In the genomic region with DNA sequence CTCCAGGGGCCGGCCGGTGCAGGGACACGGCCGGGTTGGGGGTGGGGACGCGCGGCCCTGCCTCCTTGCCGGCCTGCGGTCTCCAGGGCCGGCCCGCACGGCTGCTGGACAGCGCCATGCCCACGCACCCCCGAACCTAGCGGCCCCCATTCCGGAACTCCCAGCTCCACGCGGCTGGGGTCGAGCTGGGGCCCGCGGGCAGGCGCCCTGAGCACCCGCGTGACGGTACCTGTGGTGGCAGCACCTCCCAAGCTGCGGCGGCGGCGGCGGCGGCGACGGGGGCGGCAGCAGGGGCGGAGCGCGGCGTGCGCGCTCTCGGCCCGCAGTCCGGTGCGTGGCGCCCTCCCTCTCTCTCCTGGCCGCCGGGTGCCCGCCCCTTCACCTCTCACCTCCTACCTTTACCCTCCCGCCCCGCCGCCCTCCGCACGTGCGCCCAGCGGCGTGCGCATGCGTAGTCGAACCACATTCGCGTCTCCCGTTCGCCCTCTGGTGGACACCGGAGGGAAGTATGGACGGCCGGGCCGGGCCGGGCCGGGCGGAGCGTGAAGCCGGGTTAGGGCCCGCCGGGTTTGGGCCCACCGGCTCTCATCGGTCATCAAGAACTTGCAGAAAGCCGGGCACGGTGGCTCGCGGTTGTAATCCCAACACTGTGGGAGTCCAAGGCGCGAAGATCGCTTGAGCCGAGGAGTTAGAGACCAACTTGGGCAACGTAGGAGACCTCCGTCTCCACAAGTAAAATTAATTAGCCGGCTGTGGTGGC, we compare ENCODE assay signal across 1 cellular context.
TF ChIP-seq lines count a peak whose summit lies in the region.

A gene (minus strand): TSS at position 372 of the 760 bp plus-strand sequence. CDS start 32,948 bp downstream, outside the sequence.

TF ChIP-seq in HepG2, 621 proteins besides CTCF, POLR2A, EP300 and RAD21 (continued from another document and continues in another):
- TF ChIP-seq SMARCC2 (IDR thresholded peaks at IDR 0.05) (no peak), SETDB1 (CRISPR knock-in tag; IDR thresholded peaks at IDR 0.05; ENCODE audit: borderline replicate concordance) (no peak), KDM4B (CRISPR knock-in tag; IDR thresholded peaks at IDR 0.05) (peak; percentile 90), KDM5B (CRISPR knock-in tag; IDR thresholded peaks at IDR 0.05; ENCODE audit: borderline replicate concordance) (peak; percentile 36; the same call in 1 of the 2 replicates), ZSCAN12 (CRISPR knock-in tag; IDR thresholded peaks at IDR 0.05) (peak; percentile 69; the same call in 1 of the 2 replicates), TBL1XR1 (IDR thresholded peaks at IDR 0.05; ENCODE audit: borderline replicate concordance, low read length, partially characterized antibody) (peak; percentile 87), MTF2 (CRISPR knock-in tag; IDR thresholded peaks at IDR 0.05; ENCODE audit: borderline replicate concordance) (no peak), ZNF776 (CRISPR knock-in tag; IDR thresholded peaks at IDR 0.05) (no peak; the same call in 1 of the 2 replicates), MATR3 (CRISPR knock-in tag; IDR thresholded peaks at IDR 0.05) (no peak), ZSCAN22 (CRISPR knock-in tag; IDR thresholded peaks at IDR 0.05) (no peak; the same call in 1 of the 2 replicates), ZNF605 (CRISPR knock-in tag; IDR thresholded peaks at IDR 0.05) (peak; percentile 72; the same call in 1 of the 2 replicates), ZNF354B (CRISPR knock-in tag; IDR thresholded peaks at IDR 0.05) (no peak), CEBPB (IDR thresholded peaks at IDR 0.05; ENCODE audit: borderline replicate concordance, low read depth, low read length) (no peak), ZNF274 (CRISPR knock-in tag; IDR thresholded peaks at IDR 0.05) (peak; percentile 75; the same call in 1 of the 2 replicates), ZNF703 (CRISPR knock-in tag; IDR thresholded peaks at IDR 0.05; ENCODE audit: borderline replicate concordance) (no peak), SALL1 (CRISPR knock-in tag; IDR thresholded peaks at IDR 0.05) (peak; percentile 90), ARNT (IDR thresholded peaks at IDR 0.05) (no peak), NKX3-1 (CRISPR knock-in tag; IDR thresholded peaks at IDR 0.05) (peak; percentile 57; the same call in 1 of the 2 replicates), ELF4 (CRISPR knock-in tag; IDR thresholded peaks at IDR 0.05; ENCODE audit: borderline replicate concordance) (no peak), ZNF530 (CRISPR knock-in tag; IDR thresholded peaks at IDR 0.05; ENCODE audit: low read depth) (no peak), TCF12 (IDR thresholded peaks at IDR 0.05) (no peak), TCF12 (CRISPR knock-in tag; IDR thresholded peaks at IDR 0.05) (peak; percentile 54), ZNF383 (CRISPR knock-in tag; IDR thresholded peaks at IDR 0.05; ENCODE audit: borderline replicate concordance) (no peak), ZNF124 (CRISPR knock-in tag; IDR thresholded peaks at IDR 0.05) (no peak; the same call in 1 of the 2 replicates), ZNF292 (CRISPR knock-in tag; IDR thresholded peaks at IDR 0.05; ENCODE audit: borderline replicate concordance, low read depth) (no peak), U2AF1 (optimal IDR thresholded peaks at IDR 0.05; ENCODE audit: low read depth, low read length) (no peak)
- TF ChIP-seq, protein P1, sequence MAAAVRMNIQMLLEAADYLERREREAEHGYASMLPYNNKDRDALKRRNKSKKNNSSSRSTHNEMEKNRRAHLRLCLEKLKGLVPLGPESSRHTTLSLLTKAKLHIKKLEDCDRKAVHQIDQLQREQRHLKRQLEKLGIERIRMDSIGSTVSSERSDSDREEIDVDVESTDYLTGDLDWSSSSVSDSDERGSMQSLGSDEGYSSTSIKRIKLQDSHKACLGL (CRISPR knock-in tag; IDR thresholded peaks at IDR 0.05) = peak; percentile 82; the same call in 1 of the 2 replicates
- TF ChIP-seq, protein P2, sequence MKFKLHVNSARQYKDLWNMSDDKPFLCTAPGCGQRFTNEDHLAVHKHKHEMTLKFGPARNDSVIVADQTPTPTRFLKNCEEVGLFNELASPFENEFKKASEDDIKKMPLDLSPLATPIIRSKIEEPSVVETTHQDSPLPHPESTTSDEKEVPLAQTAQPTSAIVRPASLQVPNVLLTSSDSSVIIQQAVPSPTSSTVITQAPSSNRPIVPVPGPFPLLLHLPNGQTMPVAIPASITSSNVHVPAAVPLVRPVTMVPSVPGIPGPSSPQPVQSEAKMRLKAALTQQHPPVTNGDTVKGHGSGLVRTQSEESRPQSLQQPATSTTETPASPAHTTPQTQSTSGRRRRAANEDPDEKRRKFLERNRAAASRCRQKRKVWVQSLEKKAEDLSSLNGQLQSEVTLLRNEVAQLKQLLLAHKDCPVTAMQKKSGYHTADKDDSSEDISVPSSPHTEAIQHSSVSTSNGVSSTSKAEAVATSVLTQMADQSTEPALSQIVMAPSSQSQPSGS (CRISPR knock-in tag; IDR thresholded peaks at IDR 0.05) = peak; percentile 82
- TF ChIP-seq, protein P3, sequence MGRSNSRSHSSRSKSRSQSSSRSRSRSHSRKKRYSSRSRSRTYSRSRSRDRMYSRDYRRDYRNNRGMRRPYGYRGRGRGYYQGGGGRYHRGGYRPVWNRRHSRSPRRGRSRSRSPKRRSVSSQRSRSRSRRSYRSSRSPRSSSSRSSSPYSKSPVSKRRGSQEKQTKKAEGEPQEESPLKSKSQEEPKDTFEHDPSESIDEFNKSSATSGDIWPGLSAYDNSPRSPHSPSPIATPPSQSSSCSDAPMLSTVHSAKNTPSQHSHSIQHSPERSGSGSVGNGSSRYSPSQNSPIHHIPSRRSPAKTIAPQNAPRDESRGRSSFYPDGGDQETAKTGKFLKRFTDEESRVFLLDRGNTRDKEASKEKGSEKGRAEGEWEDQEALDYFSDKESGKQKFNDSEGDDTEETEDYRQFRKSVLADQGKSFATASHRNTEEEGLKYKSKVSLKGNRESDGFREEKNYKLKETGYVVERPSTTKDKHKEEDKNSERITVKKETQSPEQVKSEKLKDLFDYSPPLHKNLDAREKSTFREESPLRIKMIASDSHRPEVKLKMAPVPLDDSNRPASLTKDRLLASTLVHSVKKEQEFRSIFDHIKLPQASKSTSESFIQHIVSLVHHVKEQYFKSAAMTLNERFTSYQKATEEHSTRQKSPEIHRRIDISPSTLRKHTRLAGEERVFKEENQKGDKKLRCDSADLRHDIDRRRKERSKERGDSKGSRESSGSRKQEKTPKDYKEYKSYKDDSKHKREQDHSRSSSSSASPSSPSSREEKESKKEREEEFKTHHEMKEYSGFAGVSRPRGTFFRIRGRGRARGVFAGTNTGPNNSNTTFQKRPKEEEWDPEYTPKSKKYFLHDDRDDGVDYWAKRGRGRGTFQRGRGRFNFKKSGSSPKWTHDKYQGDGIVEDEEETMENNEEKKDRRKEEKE (IDR thresholded peaks at IDR 0.05) = no peak
- TF ChIP-seq, protein P4, sequence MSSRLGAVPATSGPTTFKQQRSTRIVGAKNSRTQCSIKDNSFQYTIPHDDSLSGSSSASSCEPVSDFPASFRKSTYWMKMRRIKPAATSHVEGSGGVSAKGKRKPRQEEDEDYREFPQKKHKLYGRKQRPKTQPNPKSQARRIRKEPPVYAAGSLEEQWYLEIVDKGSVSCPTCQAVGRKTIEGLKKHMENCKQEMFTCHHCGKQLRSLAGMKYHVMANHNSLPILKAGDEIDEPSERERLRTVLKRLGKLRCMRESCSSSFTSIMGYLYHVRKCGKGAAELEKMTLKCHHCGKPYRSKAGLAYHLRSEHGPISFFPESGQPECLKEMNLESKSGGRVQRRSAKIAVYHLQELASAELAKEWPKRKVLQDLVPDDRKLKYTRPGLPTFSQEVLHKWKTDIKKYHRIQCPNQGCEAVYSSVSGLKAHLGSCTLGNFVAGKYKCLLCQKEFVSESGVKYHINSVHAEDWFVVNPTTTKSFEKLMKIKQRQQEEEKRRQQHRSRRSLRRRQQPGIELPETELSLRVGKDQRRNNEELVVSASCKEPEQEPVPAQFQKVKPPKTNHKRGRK (CRISPR knock-in tag; IDR thresholded peaks at IDR 0.05) = no peak
- TF ChIP-seq, protein P5, sequence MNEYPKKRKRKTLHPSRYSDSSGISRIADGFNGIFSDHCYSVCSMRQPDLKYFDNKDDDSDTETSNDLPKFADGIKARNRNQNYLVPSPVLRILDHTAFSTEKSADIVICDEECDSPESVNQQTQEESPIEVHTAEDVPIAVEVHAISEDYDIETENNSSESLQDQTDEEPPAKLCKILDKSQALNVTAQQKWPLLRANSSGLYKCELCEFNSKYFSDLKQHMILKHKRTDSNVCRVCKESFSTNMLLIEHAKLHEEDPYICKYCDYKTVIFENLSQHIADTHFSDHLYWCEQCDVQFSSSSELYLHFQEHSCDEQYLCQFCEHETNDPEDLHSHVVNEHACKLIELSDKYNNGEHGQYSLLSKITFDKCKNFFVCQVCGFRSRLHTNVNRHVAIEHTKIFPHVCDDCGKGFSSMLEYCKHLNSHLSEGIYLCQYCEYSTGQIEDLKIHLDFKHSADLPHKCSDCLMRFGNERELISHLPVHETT (CRISPR knock-in tag; conservative IDR thresholded peaks at IDR 0.05) = peak; percentile 97
- TF ChIP-seq, protein P6, sequence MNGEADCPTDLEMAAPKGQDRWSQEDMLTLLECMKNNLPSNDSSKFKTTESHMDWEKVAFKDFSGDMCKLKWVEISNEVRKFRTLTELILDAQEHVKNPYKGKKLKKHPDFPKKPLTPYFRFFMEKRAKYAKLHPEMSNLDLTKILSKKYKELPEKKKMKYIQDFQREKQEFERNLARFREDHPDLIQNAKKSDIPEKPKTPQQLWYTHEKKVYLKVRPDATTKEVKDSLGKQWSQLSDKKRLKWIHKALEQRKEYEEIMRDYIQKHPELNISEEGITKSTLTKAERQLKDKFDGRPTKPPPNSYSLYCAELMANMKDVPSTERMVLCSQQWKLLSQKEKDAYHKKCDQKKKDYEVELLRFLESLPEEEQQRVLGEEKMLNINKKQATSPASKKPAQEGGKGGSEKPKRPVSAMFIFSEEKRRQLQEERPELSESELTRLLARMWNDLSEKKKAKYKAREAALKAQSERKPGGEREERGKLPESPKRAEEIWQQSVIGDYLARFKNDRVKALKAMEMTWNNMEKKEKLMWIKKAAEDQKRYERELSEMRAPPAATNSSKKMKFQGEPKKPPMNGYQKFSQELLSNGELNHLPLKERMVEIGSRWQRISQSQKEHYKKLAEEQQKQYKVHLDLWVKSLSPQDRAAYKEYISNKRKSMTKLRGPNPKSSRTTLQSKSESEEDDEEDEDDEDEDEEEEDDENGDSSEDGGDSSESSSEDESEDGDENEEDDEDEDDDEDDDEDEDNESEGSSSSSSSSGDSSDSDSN (CRISPR knock-in tag; IDR thresholded peaks at IDR 0.05) = peak; percentile 88
- TF ChIP-seq, protein P7, sequence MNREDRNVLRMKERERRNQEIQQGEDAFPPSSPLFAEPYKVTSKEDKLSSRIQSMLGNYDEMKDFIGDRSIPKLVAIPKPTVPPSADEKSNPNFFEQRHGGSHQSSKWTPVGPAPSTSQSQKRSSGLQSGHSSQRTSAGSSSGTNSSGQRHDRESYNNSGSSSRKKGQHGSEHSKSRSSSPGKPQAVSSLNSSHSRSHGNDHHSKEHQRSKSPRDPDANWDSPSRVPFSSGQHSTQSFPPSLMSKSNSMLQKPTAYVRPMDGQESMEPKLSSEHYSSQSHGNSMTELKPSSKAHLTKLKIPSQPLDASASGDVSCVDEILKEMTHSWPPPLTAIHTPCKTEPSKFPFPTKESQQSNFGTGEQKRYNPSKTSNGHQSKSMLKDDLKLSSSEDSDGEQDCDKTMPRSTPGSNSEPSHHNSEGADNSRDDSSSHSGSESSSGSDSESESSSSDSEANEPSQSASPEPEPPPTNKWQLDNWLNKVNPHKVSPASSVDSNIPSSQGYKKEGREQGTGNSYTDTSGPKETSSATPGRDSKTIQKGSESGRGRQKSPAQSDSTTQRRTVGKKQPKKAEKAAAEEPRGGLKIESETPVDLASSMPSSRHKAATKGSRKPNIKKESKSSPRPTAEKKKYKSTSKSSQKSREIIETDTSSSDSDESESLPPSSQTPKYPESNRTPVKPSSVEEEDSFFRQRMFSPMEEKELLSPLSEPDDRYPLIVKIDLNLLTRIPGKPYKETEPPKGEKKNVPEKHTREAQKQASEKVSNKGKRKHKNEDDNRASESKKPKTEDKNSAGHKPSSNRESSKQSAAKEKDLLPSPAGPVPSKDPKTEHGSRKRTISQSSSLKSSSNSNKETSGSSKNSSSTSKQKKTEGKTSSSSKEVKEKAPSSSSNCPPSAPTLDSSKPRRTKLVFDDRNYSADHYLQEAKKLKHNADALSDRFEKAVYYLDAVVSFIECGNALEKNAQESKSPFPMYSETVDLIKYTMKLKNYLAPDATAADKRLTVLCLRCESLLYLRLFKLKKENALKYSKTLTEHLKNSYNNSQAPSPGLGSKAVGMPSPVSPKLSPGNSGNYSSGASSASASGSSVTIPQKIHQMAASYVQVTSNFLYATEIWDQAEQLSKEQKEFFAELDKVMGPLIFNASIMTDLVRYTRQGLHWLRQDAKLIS (CRISPR knock-in tag; IDR thresholded peaks at IDR 0.05) = no peak
- TF ChIP-seq, protein P8, sequence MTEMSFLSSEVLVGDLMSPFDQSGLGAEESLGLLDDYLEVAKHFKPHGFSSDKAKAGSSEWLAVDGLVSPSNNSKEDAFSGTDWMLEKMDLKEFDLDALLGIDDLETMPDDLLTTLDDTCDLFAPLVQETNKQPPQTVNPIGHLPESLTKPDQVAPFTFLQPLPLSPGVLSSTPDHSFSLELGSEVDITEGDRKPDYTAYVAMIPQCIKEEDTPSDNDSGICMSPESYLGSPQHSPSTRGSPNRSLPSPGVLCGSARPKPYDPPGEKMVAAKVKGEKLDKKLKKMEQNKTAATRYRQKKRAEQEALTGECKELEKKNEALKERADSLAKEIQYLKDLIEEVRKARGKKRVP (CRISPR knock-in tag; IDR thresholded peaks at IDR 0.05) = 0 out of 4 replicates have a peak, but pooled peaks of 1 of the 2 experiments have one; percentile 5
- TF ChIP-seq, protein P9, sequence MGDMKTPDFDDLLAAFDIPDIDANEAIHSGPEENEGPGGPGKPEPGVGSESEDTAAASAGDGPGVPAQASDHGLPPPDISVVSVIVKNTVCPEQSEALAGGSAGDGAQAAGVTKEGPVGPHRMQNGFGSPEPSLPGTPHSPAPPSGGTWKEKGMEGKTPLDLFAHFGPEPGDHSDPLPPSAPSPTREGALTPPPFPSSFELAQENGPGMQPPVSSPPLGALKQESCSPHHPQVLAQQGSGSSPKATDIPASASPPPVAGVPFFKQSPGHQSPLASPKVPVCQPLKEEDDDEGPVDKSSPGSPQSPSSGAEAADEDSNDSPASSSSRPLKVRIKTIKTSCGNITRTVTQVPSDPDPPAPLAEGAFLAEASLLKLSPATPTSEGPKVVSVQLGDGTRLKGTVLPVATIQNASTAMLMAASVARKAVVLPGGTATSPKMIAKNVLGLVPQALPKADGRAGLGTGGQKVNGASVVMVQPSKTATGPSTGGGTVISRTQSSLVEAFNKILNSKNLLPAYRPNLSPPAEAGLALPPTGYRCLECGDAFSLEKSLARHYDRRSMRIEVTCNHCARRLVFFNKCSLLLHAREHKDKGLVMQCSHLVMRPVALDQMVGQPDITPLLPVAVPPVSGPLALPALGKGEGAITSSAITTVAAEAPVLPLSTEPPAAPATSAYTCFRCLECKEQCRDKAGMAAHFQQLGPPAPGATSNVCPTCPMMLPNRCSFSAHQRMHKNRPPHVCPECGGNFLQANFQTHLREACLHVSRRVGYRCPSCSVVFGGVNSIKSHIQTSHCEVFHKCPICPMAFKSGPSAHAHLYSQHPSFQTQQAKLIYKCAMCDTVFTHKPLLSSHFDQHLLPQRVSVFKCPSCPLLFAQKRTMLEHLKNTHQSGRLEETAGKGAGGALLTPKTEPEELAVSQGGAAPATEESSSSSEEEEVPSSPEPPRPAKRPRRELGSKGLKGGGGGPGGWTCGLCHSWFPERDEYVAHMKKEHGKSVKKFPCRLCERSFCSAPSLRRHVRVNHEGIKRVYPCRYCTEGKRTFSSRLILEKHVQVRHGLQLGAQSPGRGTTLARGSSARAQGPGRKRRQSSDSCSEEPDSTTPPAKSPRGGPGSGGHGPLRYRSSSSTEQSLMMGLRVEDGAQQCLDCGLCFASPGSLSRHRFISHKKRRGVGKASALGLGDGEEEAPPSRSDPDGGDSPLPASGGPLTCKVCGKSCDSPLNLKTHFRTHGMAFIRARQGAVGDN (CRISPR knock-in tag; IDR thresholded peaks at IDR 0.05) = peak; percentile 94
